22 cellular contexts compared by ENCODE assay signal in genomic region chr17:80033840-80034239, GRCh38. TPM values are rescaled to one million over a fixed set of nuclear protein-coding genes. Genes with fewer than 3 reads are reported as not detected.
DNase-seq lines count a peak whose midpoint lies in the region; ATAC-seq and TF ChIP-seq lines count a peak whose summit lies in the region.
"Had no signal": no experiment of that assay in that cellular context is flagged by ENCODE, and none has a peak within 500 bp of the region (broad histone marks: within the 10 kb centered on the region; RNA-seq: fewer than 3 reads in every experiment).

No MANE protein-coding gene starts in this region.

- intact Hi-C loops in left cardiac atrium (cut with DNase I): no loop called here

- H3K9ac ChIP-seq in neural cell (ENCODE audit: low read length): no peak overlapping the region

- H3K36me3 Mint-ChIP-seq in T-cell: no peaks in the 10 kb centered on the region
- H3K36me3 Mint-ChIP-seq in endothelial cell (ENCODE audit: low read depth, unreplicated experiment): peaks cover 17% of the 10 kb centered on the region
- no peaks in the 10 kb centered on the region for H3K36me3 Mint-ChIP-seq in activated CD8-positive, alpha-beta memory T cell treated with anti-CD3 and anti-CD28 coated beads, Interleukin-2, amount 10 ng/mL, durations not matched to agents 7 days and 5 days

- no peaks in the 10 kb centered on the region for H3K27me3 ChIP-seq in neural cell (ENCODE audit: insufficient read depth, low read depth, low read length)
- no peaks in the 10 kb centered on the region for H3K27me3 ChIP-seq in H7 (ENCODE audit: control insufficient read depth, insufficient read depth, low read length)
- H3K27me3 ChIP-seq: dorsolateral prefrontal cortex, tibial artery had no signal

- H3K27ac ChIP-seq in neural cell (ENCODE audit: low read length): no peak overlapping the region
- H3K27ac ChIP-seq: dorsolateral prefrontal cortex, PC-9 had no signal

- no peaks in the 10 kb centered on the region for H3K9me3 ChIP-seq in neural cell (ENCODE audit: low read length)
- H3K9me3 ChIP-seq: tibial artery had no signal

- peak; percentile 19 for DNase-seq in D341Med (ENCODE audit: low spot score)
- no peak for DNase-seq in T-cell
- no peak for DNase-seq in endothelial cell (ENCODE audit: low spot score)
- no peak for DNase-seq in H7
- no peak for DNase-seq in GF-D8 (lab: John Stamatoyannopoulos, UW)
- DNase-seq in activated CD8-positive, alpha-beta memory T cell treated with anti-CD3 and anti-CD28 coated beads, Interleukin-2, amount 10 ng/mL, durations not matched to agents 7 days and 5 days: no peak
- no peak for DNase-seq in left cardiac atrium
- DNase-seq: activated CD4-positive, alpha-beta T cell treated with anti-CD3 and anti-CD28 coated beads, Interleukin-2, amount 50 U/mL, for 4 hours; activated CD8-positive, alpha-beta memory T cell treated with anti-CD3 and anti-CD28 coated beads, Interleukin-2, amount 50 U/mL, for 48 hours; activated effector memory CD4-positive, alpha-beta T cell treated with Interleukin-2 at 50 U/mL for 16 hours; DND-41; dorsolateral prefrontal cortex; Kasumi-1; NCI-H1092; NCI-H2029; NCI-H446; occipital lobe; PC-9; T-helper 17 cell; tibial artery had no signal

- H3K9me3 Mint-ChIP-seq in T-cell (no peaks in the 10 kb centered on the region), endothelial cell (ENCODE audit: unreplicated experiment) (no peaks in the 10 kb centered on the region)
- no peaks in the 10 kb centered on the region for H3K9me3 Mint-ChIP-seq in activated CD8-positive, alpha-beta memory T cell treated with anti-CD3 and anti-CD28 coated beads, Interleukin-2, amount 10 ng/mL, durations not matched to agents 7 days and 5 days (ENCODE audit: low read depth)
- H3K9me3 Mint-ChIP-seq: stimulated activated naive CD8-positive, alpha-beta T cell treated with anti-CD3 and anti-CD28 coated beads, Interleukin-15, Interleukin-2, amounts not matched to agents 100 ng/mL and 50 ng/mL, for 24 hours had no signal

- POLR2A ChIA-PET in T-cell (lab: Charles Lee): interaction anchor here in 1 of 2 donors (0.7 kb wide), 1 partner anchor 37 kb away, joined by 12 read pairs; no protein-coding TSS in a partner anchor

- H3K27me3 Mint-ChIP-seq in T-cell (peaks cover 4 to 12% of the 10 kb centered on the region in 2 donors), endothelial cell (ENCODE audit: unreplicated experiment) (peaks cover 17% of the 10 kb centered on the region)
- peaks cover 34% of the 10 kb centered on the region for H3K27me3 Mint-ChIP-seq in activated CD8-positive, alpha-beta memory T cell treated with anti-CD3 and anti-CD28 coated beads, Interleukin-2, amount 10 ng/mL, durations not matched to agents 7 days and 5 days

- no peak overlapping the region for H2AFZ ChIP-seq in neural cell (ENCODE audit: low read depth, low read length)
- H2AFZ ChIP-seq: PC-9 had no signal

- H3K4me2 ChIP-seq in neural cell (ENCODE audit: low read length): no peak overlapping the region

- peaks cover 66% of the 10 kb centered on the region for H3K79me2 ChIP-seq in neural cell (replicated peaks; ENCODE audit: insufficient read depth, low read length)

- peaks cover 10 to 17% (median 11%) of the 10 kb centered on the region in 3 donors for H3K4me1 Mint-ChIP-seq in T-cell
- H3K4me1 Mint-ChIP-seq in endothelial cell (ENCODE audit: unreplicated experiment): peaks cover 61% of the 10 kb centered on the region
- H3K4me1 Mint-ChIP-seq in activated CD8-positive, alpha-beta memory T cell treated with anti-CD3 and anti-CD28 coated beads, Interleukin-2, amount 10 ng/mL, durations not matched to agents 7 days and 5 days: peaks cover 18% of the 10 kb centered on the region

- no peaks in the 10 kb centered on the region for H3K36me3 ChIP-seq in neural cell (ENCODE audit: insufficient read depth, low read length)
- no peaks in the 10 kb centered on the region for H3K36me3 ChIP-seq in H7 (replicated peaks; ENCODE audit: control insufficient read depth, insufficient read depth, low read length)
- H3K36me3 ChIP-seq: tibial artery had no signal

- H3K4me3 Mint-ChIP-seq in T-cell (peak overlapping the region; percentile 44 to 92 (median 49)), endothelial cell (ENCODE audit: unreplicated experiment) (peak overlapping the region; percentile 99)
- H3K4me3 Mint-ChIP-seq in activated CD8-positive, alpha-beta memory T cell treated with anti-CD3 and anti-CD28 coated beads, Interleukin-2, amount 10 ng/mL, durations not matched to agents 7 days and 5 days: no peak overlapping the region

- CTCF ChIA-PET in T-cell (lab: Charles Lee): no interaction called here
- CTCF ChIA-PET in activated CD8-positive, alpha-beta memory T cell treated with anti-CD3 and anti-CD28 coated beads, Interleukin-2, amount 10 ng/mL, durations not matched to agents 7 days and 5 days (lab: Charles Lee): interaction anchor here (0.7 to 3.5 kb wide), 4 partner anchors 23 to 68 kb away, joined by 3 to 16 read pairs (median 6); partner anchors contain the start of gene GAA

- peak overlapping the region; percentile 94 for H3K4me3 ChIP-seq in neural cell (ENCODE audit: low read length)
- H3K4me3 ChIP-seq in H7 (ENCODE audit: insufficient read depth, low read depth, low read length): no peak overlapping the region

- no peaks in the 10 kb centered on the region for H3F3A ChIP-seq in neural cell (ENCODE audit: insufficient read depth, low read length, poor library complexity, severe bottlenecking)

- no peaks in the 10 kb centered on the region for H4K20me1 ChIP-seq in neural cell (ENCODE audit: insufficient read depth)

- no peak for TF ChIP-seq EP300 in neural cell (conservative IDR thresholded peaks at IDR 0.05; ENCODE audit: poor library complexity, severe bottlenecking)

- no peak for TF ChIP-seq RAD21 in neural cell (conservative IDR thresholded peaks at IDR 0.05)

- no peak overlapping the region for H3K27ac Mint-ChIP-seq in T-cell
- H3K27ac Mint-ChIP-seq in endothelial cell (ENCODE audit: unreplicated experiment): peak overlapping the region; percentile 61
- H3K27ac Mint-ChIP-seq in activated CD8-positive, alpha-beta memory T cell treated with anti-CD3 and anti-CD28 coated beads, Interleukin-2, amount 10 ng/mL, durations not matched to agents 7 days and 5 days: no peak overlapping the region
- H3K27ac Mint-ChIP-seq: stimulated activated naive CD8-positive, alpha-beta T cell treated with anti-CD3 and anti-CD28 coated beads, Interleukin-15, Interleukin-2, amounts not matched to agents 100 ng/mL and 50 ng/mL, for 24 hours; T-helper 17 cell had no signal

- H3K9me2 ChIP-seq in neural cell (ENCODE audit: insufficient read depth, low read length): no peaks in the 10 kb centered on the region

- TF ChIP-seq CTCF in endothelial cell (IDR thresholded peaks at IDR 0.05; ENCODE audit: unreplicated experiment): no peak
- TF ChIP-seq CTCF in neural cell (IDR thresholded peaks at IDR 0.05; ENCODE audit: poor library complexity, severe bottlenecking): no peak

- ATAC-seq in T-cell (replicated peaks in 1 of 4) (no peak), left cardiac atrium (no peak)
- ATAC-seq in activated CD8-positive, alpha-beta memory T cell treated with anti-CD3 and anti-CD28 coated beads, Interleukin-2, amount 10 ng/mL, durations not matched to agents 7 days and 5 days: no peak
- ATAC-seq: T-helper 17 cell had no signal

TF ChIP-seq in neural cell, 6 proteins besides CTCF, POLR2A, EP300 and RAD21:
- no peak for TF ChIP-seq TAF1 (IDR thresholded peaks at IDR 0.05; ENCODE audit: low read depth)
- TF ChIP-seq MXI1 (conservative IDR thresholded peaks at IDR 0.05; ENCODE audit: poor library complexity, severe bottlenecking): no peak

RNA-seq across cellular contexts. Expression of gene TBC1D16, which starts 1.8 kb away (rescaled TPM):
- 1 to 10 TPM; 1.9 to 6.1 (median 3.4) TPM for total RNA-seq in T-cell
- total RNA-seq in endothelial cell (ENCODE audit: unreplicated experiment): 126 TPM
- 19.8 and 29.5 TPM in 2 replicates for polyA plus RNA-seq in neural cell
- polyA minus RNA-seq in neural cell: 86.2 and 88.0 TPM in 2 replicates
- total RNA-seq in H7 (2014; rRNA removed; shearing (Covaris generic)): 81.8 and 95.8 TPM in 2 replicates
- total RNA-seq in activated CD8-positive, alpha-beta memory T cell treated with anti-CD3 and anti-CD28 coated beads, Interleukin-2, amount 10 ng/mL, durations not matched to agents 7 days and 5 days: 1 to 10 TPM; 1.2 to 2.8 TPM
- total RNA-seq in left cardiac atrium: 10 to 100 TPM; 29.9 to 30.9 TPM

RNA-seq across cellular contexts. Expression of gene CCDC40, which starts 2.6 kb away (rescaled TPM):
- 1 to 10 TPM in 4 of 5 donors, under 1 TPM in 1; 0.70 to 3.1 (median 1.4) TPM for total RNA-seq in T-cell
- 7.7 TPM for total RNA-seq in endothelial cell (ENCODE audit: unreplicated experiment)
- polyA plus RNA-seq in neural cell: 5.5 and 15.0 TPM in 2 replicates
- polyA minus RNA-seq in neural cell: 18.0 and 24.1 TPM in 2 replicates
- total RNA-seq in H7 (2014; rRNA removed; shearing (Covaris generic)): 3.8 and 4.2 TPM in 2 replicates
- total RNA-seq in activated CD8-positive, alpha-beta memory T cell treated with anti-CD3 and anti-CD28 coated beads, Interleukin-2, amount 10 ng/mL, durations not matched to agents 7 days and 5 days: under 1 TPM; 0.20 to 0.84 TPM
- 1 to 10 TPM; 5.9 to 9.8 TPM for total RNA-seq in left cardiac atrium

Comparison
In these comparisons a context has a peak if more than half of its experiments do, and no peak if none do; other contexts are left out.
1. RNA of gene TBC1D16, which starts 1.8 kb away (total RNA-seq): 126 TPM in endothelial cell (single experiment), 81.8 to 95.8 TPM in H7 and 29.9 to 30.9 TPM in left cardiac atrium; 1.9 to 6.1 TPM in T-cell and 1.2 to 2.8 TPM in activated CD8-positive, alpha-beta memory T cell treated with anti-CD3 and anti-CD28 coated beads, Interleukin-2, amount 10 ng/mL, durations not matched to agents 7 days and 5 days; every median in the first group is over 4 times any median in the second.